18 cellular contexts compared by ENCODE assay signal in genomic region chr13:61795580-61795979, GRCh38.
"Had no signal": no experiment of that assay in that cellular context is flagged by ENCODE, and none has a peak within 500 bp of the region (broad histone marks: within the 10 kb centered on the region; RNA-seq: fewer than 3 reads in every experiment).

No MANE protein-coding gene starts in this region.

- H3K27me3 ChIP-seq: esophagus muscularis mucosa, foreskin keratinocyte, sigmoid colon, upper lobe of left lung had no signal

- H3K9me3 ChIP-seq: esophagus muscularis mucosa, prostate gland, thoracic aorta, upper lobe of left lung had no signal

- H3K27ac ChIP-seq: esophagus muscularis mucosa, foreskin keratinocyte, prostate gland, sigmoid colon, thoracic aorta, upper lobe of left lung, VCaP had no signal

- ATAC-seq: activated T-cell treated with anti-CD3 and anti-CD28 coated beads, Interleukin-2, amount 50 U/mL, for 4 hours; foreskin keratinocyte; mucosa of descending colon; stimulated activated memory B cell treated with anti-CD40 and anti-IgM and Interleukin-4, amounts not matched to agents 10 μg/mL and 1 μg/mL and 100 μg/mL, for 72 hours; T-helper 17 cell had no signal

- H3K4me3 ChIP-seq: esophagus muscularis mucosa, mucosa of descending colon, prostate gland, sigmoid colon, thoracic aorta, upper lobe of left lung had no signal

- H3K4me1 ChIP-seq: esophagus muscularis mucosa, foreskin keratinocyte, prostate gland, sigmoid colon, upper lobe of left lung had no signal

- DNase-seq: activated CD4-positive, alpha-beta T cell treated with anti-CD3 and anti-CD28 coated beads, Interleukin-2, amount 50 U/mL, for 1 hour; activated CD4-positive, CD25-positive, alpha-beta regulatory T cell treated with anti-CD3 and anti-CD28 coated beads, Interleukin-2, amount 50 U/mL, for 72 hours; activated CD8-positive, alpha-beta memory T cell treated with anti-CD3 and anti-CD28 coated beads, Interleukin-2, amount 50 U/mL, for 4 hours; activated naive CD4-positive, alpha-beta T cell treated with anti-CD3 and anti-CD28 coated beads for 36 hours; activated T-cell treated with anti-CD3 and anti-CD28 coated beads, Interleukin-2, amount 50 U/mL, for 4 hours; effector CD8-positive, alpha-beta T cell; foreskin keratinocyte; mucosa of descending colon; naive B cell; sigmoid colon; stimulated activated CD4-positive, alpha-beta T cell treated with anti-CD3 and anti-CD28 coated beads, Interleukin-4, amount 100 ng/mL, for 4 hours; T-helper 17 cell; upper lobe of left lung had no signal

- H3K36me3 ChIP-seq: esophagus muscularis mucosa, prostate gland, sigmoid colon, thoracic aorta, upper lobe of left lung had no signal
